1 cellular context compared by ENCODE assay signal in the genomic region with DNA sequence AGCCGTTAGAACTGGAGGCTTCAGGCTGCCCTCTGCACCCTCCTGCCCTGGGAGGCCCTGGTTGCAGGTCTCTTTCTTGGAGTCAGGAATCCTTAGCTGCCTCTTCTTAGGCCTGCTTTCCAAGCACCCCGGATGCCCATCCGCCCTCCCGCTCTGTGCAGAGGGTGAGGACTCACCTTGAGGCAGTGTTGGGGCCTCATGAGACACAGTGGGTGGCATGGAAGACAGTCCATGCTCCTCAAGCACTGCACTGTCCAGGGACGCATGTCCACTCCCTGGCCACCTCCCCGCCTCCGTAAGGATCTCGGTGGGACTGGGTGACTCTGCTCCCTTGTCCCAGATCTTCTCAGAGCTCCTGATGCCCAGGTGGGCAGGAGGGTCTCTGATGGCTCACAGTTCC.
TF ChIP-seq lines count a peak whose summit lies in the region.

No MANE protein-coding gene starts in this region.

TF ChIP-seq in IMR-90, 13 proteins besides CTCF, POLR2A, EP300 and RAD21:
- no peak for TF ChIP-seq CEBPB (IDR thresholded peaks at IDR 0.05; ENCODE audit: low read depth, low read length)
- TF ChIP-seq FOS (IDR thresholded peaks at IDR 0.05; ENCODE audit: low read depth, low read length): no peak
- TF ChIP-seq CHD1 (IDR thresholded peaks at IDR 0.05; ENCODE audit: low read depth, low read length): no peak
- TF ChIP-seq BHLHE40 (IDR thresholded peaks at IDR 0.05; ENCODE audit: low read depth, low read length): no peak
- TF ChIP-seq RCOR1 (IDR thresholded peaks at IDR 0.05; ENCODE audit: insufficient replicate concordance, low read length): no peak
- TF ChIP-seq NFE2L2 (IDR thresholded peaks at IDR 0.05; ENCODE audit: low read depth, low read length): no peak
- TF ChIP-seq MAFK (IDR thresholded peaks at IDR 0.05; ENCODE audit: low read depth, low read length): no peak
- TF ChIP-seq, protein P1, sequence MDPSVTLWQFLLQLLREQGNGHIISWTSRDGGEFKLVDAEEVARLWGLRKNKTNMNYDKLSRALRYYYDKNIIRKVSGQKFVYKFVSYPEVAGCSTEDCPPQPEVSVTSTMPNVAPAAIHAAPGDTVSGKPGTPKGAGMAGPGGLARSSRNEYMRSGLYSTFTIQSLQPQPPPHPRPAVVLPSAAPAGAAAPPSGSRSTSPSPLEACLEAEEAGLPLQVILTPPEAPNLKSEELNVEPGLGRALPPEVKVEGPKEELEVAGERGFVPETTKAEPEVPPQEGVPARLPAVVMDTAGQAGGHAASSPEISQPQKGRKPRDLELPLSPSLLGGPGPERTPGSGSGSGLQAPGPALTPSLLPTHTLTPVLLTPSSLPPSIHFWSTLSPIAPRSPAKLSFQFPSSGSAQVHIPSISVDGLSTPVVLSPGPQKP (IDR thresholded peaks at IDR 0.05; ENCODE audit: borderline replicate concordance, low read depth, low read length): no peak
